Comparison of ENCODE assay signal across 1 cellular context in the genomic region with DNA sequence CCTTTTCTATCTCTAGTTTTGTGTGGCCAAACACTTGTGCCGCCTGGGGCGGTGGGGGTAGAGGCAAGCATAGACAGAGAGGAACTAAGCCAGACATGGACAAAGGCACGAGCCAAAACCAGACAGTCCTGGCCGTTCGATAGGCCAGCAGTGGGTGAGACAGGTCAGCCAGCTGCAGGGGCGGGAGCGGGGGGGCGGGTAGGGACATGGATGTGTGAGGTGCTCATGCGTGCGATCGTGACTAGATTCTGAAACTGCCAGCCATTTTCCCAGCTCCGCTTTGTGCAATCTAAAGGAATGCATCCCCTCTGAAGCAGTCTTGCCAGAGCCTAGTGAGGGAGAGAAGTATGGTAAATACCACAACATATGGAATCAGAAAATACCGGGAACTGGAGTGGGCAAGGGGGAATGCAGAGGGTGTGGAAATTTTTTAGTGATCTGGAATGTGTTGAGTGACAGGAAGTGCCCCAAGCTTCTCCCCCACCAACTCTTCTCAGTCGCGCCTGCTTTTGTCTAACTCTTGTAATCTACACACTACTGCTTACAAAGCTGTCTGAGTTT.
A peak's percentile ranks its signal among the peaks of the same experiment; 100 is the strongest.
TF ChIP-seq lines count a peak whose summit lies in the region.

No MANE protein-coding gene starts in this region.

TF ChIP-seq in HepG2, 621 proteins besides CTCF, POLR2A, EP300 and RAD21 (continued from another document and continues in another):
- no peak for TF ChIP-seq ZNF615 (CRISPR knock-in tag; IDR thresholded peaks at IDR 0.05; ENCODE audit: borderline replicate concordance)
- peak; percentile 59; the same call in 1 of the 2 replicates for TF ChIP-seq TP53 (CRISPR knock-in tag; conservative IDR thresholded peaks at IDR 0.05)
- TF ChIP-seq CREM (IDR thresholded peaks at IDR 0.05): peak; percentile 23; the same call in 1 of the 2 replicates
- no peak for TF ChIP-seq CREM (CRISPR knock-in tag; IDR thresholded peaks at IDR 0.05)
- TF ChIP-seq, protein P1, sequence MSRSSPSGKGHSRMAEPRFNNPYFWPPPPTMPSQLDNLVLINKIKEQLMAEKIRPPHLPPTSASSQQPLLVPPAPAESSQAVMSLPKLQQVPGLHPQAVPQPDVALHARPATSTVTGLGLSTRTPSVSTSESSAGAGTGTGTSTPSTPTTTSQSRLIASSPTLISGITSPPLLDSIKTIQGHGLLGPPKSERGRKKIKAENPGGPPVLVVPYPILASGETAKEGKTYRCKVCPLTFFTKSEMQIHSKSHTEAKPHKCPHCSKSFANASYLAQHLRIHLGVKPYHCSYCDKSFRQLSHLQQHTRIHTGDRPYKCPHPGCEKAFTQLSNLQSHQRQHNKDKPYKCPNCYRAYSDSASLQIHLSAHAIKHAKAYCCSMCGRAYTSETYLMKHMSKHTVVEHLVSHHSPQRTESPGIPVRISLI (CRISPR knock-in tag; IDR thresholded peaks at IDR 0.05; ENCODE audit: borderline replicate concordance): no peak
- TF ChIP-seq SMAD3 (CRISPR knock-in tag; IDR thresholded peaks at IDR 0.05): no peak
- no peak for TF ChIP-seq SOX6 (IDR thresholded peaks at IDR 0.05)
- TF ChIP-seq SOX6 (CRISPR knock-in tag; IDR thresholded peaks at IDR 0.05): peak; percentile 50
- TF ChIP-seq, protein P2, sequence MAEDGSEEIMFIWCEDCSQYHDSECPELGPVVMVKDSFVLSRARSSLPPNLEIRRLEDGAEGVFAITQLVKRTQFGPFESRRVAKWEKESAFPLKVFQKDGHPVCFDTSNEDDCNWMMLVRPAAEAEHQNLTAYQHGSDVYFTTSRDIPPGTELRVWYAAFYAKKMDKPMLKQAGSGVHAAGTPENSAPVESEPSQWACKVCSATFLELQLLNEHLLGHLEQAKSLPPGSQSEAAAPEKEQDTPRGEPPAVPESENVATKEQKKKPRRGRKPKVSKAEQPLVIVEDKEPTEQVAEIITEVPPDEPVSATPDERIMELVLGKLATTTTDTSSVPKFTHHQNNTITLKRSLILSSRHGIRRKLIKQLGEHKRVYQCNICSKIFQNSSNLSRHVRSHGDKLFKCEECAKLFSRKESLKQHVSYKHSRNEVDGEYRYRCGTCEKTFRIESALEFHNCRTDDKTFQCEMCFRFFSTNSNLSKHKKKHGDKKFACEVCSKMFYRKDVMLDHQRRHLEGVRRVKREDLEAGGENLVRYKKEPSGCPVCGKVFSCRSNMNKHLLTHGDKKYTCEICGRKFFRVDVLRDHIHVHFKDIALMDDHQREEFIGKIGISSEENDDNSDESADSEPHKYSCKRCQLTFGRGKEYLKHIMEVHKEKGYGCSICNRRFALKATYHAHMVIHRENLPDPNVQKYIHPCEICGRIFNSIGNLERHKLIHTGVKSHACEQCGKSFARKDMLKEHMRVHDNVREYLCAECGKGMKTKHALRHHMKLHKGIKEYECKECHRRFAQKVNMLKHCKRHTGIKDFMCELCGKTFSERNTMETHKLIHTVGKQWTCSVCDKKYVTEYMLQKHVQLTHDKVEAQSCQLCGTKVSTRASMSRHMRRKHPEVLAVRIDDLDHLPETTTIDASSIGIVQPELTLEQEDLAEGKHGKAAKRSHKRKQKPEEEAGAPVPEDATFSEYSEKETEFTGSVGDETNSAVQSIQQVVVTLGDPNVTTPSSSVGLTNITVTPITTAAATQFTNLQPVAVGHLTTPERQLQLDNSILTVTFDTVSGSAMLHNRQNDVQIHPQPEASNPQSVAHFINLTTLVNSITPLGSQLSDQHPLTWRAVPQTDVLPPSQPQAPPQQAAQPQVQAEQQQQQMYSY (CRISPR knock-in tag; IDR thresholded peaks at IDR 0.05): peak; percentile 84
- TF ChIP-seq MAF1 (CRISPR knock-in tag; IDR thresholded peaks at IDR 0.05; ENCODE audit: borderline replicate concordance): 0 out of 2 replicates have a peak, but pooled peaks have one; percentile 29
- TF ChIP-seq ZMAT5 (CRISPR knock-in tag; IDR thresholded peaks at IDR 0.05; ENCODE audit: borderline replicate concordance, low read depth): no peak
- 0 out of 2 replicates have a peak, but pooled peaks have one; percentile 25 for TF ChIP-seq ZSCAN9 (CRISPR knock-in tag; IDR thresholded peaks at IDR 0.05; ENCODE audit: borderline replicate concordance)
- no peak for TF ChIP-seq NFE2L2 (IDR thresholded peaks at IDR 0.05; ENCODE audit: low read length)
- TF ChIP-seq SYNCRIP (IDR thresholded peaks at IDR 0.05; ENCODE audit: insufficient read depth, low read depth, low read length): no peak
- TF ChIP-seq TOE1 (CRISPR knock-in tag; IDR thresholded peaks at IDR 0.05): no peak
- peak; percentile 67; the same call in 1 of the 2 replicates for TF ChIP-seq BHLHE40 (IDR thresholded peaks at IDR 0.05; ENCODE audit: low read length)
- no peak for TF ChIP-seq CAMTA2 (CRISPR knock-in tag; IDR thresholded peaks at IDR 0.05; ENCODE audit: borderline replicate concordance)
- TF ChIP-seq ZFY (CRISPR knock-in tag; IDR thresholded peaks at IDR 0.05): peak; percentile 42; the same call in 1 of the 2 replicates
- 0 out of 4 replicates have a peak, but pooled peaks of 1 of the 2 experiments have one; percentile 23 for TF ChIP-seq ATF4 (CRISPR knock-in tag; IDR thresholded peaks at IDR 0.05)
- no peak for TF ChIP-seq SP140L (CRISPR knock-in tag; IDR thresholded peaks at IDR 0.05; ENCODE audit: borderline replicate concordance)
- TF ChIP-seq ZNF567 (CRISPR knock-in tag; IDR thresholded peaks at IDR 0.05; ENCODE audit: borderline replicate concordance): no peak
- peak; percentile 85 for TF ChIP-seq ZNF644 (CRISPR knock-in tag; IDR thresholded peaks at IDR 0.05; ENCODE audit: low read depth)
- TF ChIP-seq ATF2 (CRISPR knock-in tag; IDR thresholded peaks at IDR 0.05): 0 out of 2 replicates have a peak, but pooled peaks have one; percentile 29
- no peak for TF ChIP-seq ZBTB21 (CRISPR knock-in tag; IDR thresholded peaks at IDR 0.05)
- TF ChIP-seq SIX4 (CRISPR knock-in tag; IDR thresholded peaks at IDR 0.05): no peak
- no peak for TF ChIP-seq PAWR (CRISPR knock-in tag; IDR thresholded peaks at IDR 0.05; ENCODE audit: borderline replicate concordance)
- TF ChIP-seq ELF4 (CRISPR knock-in tag; IDR thresholded peaks at IDR 0.05; ENCODE audit: borderline replicate concordance): no peak
- TF ChIP-seq, protein P3, sequence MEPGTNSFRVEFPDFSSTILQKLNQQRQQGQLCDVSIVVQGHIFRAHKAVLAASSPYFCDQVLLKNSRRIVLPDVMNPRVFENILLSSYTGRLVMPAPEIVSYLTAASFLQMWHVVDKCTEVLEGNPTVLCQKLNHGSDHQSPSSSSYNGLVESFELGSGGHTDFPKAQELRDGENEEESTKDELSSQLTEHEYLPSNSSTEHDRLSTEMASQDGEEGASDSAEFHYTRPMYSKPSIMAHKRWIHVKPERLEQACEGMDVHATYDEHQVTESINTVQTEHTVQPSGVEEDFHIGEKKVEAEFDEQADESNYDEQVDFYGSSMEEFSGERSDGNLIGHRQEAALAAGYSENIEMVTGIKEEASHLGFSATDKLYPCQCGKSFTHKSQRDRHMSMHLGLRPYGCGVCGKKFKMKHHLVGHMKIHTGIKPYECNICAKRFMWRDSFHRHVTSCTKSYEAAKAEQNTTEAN (CRISPR knock-in tag; conservative IDR thresholded peaks at IDR 0.05): 0 out of 2 replicates have a peak, but pooled peaks have one; percentile 44
- TF ChIP-seq, protein P4, sequence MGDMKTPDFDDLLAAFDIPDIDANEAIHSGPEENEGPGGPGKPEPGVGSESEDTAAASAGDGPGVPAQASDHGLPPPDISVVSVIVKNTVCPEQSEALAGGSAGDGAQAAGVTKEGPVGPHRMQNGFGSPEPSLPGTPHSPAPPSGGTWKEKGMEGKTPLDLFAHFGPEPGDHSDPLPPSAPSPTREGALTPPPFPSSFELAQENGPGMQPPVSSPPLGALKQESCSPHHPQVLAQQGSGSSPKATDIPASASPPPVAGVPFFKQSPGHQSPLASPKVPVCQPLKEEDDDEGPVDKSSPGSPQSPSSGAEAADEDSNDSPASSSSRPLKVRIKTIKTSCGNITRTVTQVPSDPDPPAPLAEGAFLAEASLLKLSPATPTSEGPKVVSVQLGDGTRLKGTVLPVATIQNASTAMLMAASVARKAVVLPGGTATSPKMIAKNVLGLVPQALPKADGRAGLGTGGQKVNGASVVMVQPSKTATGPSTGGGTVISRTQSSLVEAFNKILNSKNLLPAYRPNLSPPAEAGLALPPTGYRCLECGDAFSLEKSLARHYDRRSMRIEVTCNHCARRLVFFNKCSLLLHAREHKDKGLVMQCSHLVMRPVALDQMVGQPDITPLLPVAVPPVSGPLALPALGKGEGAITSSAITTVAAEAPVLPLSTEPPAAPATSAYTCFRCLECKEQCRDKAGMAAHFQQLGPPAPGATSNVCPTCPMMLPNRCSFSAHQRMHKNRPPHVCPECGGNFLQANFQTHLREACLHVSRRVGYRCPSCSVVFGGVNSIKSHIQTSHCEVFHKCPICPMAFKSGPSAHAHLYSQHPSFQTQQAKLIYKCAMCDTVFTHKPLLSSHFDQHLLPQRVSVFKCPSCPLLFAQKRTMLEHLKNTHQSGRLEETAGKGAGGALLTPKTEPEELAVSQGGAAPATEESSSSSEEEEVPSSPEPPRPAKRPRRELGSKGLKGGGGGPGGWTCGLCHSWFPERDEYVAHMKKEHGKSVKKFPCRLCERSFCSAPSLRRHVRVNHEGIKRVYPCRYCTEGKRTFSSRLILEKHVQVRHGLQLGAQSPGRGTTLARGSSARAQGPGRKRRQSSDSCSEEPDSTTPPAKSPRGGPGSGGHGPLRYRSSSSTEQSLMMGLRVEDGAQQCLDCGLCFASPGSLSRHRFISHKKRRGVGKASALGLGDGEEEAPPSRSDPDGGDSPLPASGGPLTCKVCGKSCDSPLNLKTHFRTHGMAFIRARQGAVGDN (CRISPR knock-in tag; IDR thresholded peaks at IDR 0.05): peak; percentile 85
- TF ChIP-seq NONO (IDR thresholded peaks at IDR 0.05): no peak
- TF ChIP-seq NONO (CRISPR knock-in tag; conservative IDR thresholded peaks at IDR 0.05): 0 out of 2 replicates have a peak, but pooled peaks have one; percentile 61
- TF ChIP-seq, protein P5, sequence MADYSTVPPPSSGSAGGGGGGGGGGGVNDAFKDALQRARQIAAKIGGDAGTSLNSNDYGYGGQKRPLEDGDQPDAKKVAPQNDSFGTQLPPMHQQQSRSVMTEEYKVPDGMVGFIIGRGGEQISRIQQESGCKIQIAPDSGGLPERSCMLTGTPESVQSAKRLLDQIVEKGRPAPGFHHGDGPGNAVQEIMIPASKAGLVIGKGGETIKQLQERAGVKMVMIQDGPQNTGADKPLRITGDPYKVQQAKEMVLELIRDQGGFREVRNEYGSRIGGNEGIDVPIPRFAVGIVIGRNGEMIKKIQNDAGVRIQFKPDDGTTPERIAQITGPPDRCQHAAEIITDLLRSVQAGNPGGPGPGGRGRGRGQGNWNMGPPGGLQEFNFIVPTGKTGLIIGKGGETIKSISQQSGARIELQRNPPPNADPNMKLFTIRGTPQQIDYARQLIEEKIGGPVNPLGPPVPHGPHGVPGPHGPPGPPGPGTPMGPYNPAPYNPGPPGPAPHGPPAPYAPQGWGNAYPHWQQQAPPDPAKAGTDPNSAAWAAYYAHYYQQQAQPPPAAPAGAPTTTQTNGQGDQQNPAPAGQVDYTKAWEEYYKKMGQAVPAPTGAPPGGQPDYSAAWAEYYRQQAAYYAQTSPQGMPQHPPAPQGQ (CRISPR knock-in tag; IDR thresholded peaks at IDR 0.05; ENCODE audit: borderline replicate concordance): no peak
- TF ChIP-seq KLF13 (CRISPR knock-in tag; IDR thresholded peaks at IDR 0.05): no peak
- TF ChIP-seq SMYD3 (CRISPR knock-in tag; IDR thresholded peaks at IDR 0.05): no peak
- TF ChIP-seq SPEN (CRISPR knock-in tag; IDR thresholded peaks at IDR 0.05; ENCODE audit: low read depth): peak; percentile 41; the same call in 1 of the 2 replicates
- peak; percentile 70; the same call in 1 of the 2 replicates for TF ChIP-seq RXRA (CRISPR knock-in tag; IDR thresholded peaks at IDR 0.05)
- TF ChIP-seq MLLT10 (CRISPR knock-in tag; IDR thresholded peaks at IDR 0.05): no peak
- TF ChIP-seq, protein P6, sequence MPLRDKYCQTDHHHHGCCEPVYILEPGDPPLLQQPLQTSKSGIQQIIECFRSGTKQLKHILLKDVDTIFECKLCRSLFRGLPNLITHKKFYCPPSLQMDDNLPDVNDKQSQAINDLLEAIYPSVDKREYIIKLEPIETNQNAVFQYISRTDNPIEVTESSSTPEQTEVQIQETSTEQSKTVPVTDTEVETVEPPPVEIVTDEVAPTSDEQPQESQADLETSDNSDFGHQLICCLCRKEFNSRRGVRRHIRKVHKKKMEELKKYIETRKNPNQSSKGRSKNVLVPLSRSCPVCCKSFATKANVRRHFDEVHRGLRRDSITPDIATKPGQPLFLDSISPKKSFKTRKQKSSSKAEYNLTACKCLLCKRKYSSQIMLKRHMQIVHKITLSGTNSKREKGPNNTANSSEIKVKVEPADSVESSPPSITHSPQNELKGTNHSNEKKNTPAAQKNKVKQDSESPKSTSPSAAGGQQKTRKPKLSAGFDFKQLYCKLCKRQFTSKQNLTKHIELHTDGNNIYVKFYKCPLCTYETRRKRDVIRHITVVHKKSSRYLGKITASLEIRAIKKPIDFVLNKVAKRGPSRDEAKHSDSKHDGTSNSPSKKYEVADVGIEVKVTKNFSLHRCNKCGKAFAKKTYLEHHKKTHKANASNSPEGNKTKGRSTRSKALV (CRISPR knock-in tag; IDR thresholded peaks at IDR 0.05): 0 out of 2 replicates have a peak, but pooled peaks have one; percentile 40
- TF ChIP-seq ZNF251 (CRISPR knock-in tag; IDR thresholded peaks at IDR 0.05): no peak
- no peak for TF ChIP-seq ZNF678 (CRISPR knock-in tag; IDR thresholded peaks at IDR 0.05)
- no peak for TF ChIP-seq HNRNPL (IDR thresholded peaks at IDR 0.05; ENCODE audit: low read depth, low read length)
- peak; percentile 96 for TF ChIP-seq ZNF292 (CRISPR knock-in tag; IDR thresholded peaks at IDR 0.05; ENCODE audit: borderline replicate concordance, low read depth)
